ENCODE assay signal across 9 cellular contexts in genomic region chr18:3466051-3466450, GRCh38. TPM values are rescaled to one million over a fixed set of nuclear protein-coding genes. Genes with fewer than 3 reads are reported as not detected.
DNase-seq lines count a peak whose midpoint lies in the region; ATAC-seq, FAIRE-seq and TF ChIP-seq lines count a peak whose summit lies in the region.
"Had no signal": no experiment of that assay in that cellular context is flagged by ENCODE, and none has a peak within 500 bp of the region (broad histone marks: within the 10 kb centered on the region; RNA-seq: fewer than 3 reads in every experiment).

No MANE protein-coding gene starts in this region.

- peak; percentile 17; the same call in 1 of the 3 replicates for ATAC-seq in K562
- ATAC-seq in lower lobe of right lung: peak; percentile 34 to 51
- ATAC-seq in HG02763 (IDR thresholded peaks at IDR 0.05; ENCODE audit: unreplicated experiment): no peak

- H3K4me2 ChIP-seq in K562 (ENCODE audit: insufficient read depth, low read length): no peak overlapping the region

- H3K27ac ChIP-seq in K562 (ENCODE audit: extremely low read depth, low read depth, low read length): no peak overlapping the region
- H3K27ac ChIP-seq in lower lobe of right lung: no peak overlapping the region

- peak; percentile 45 for DNase-seq in Caki2 (ENCODE audit: low read depth)
- DNase-seq in M059J (ENCODE audit: low read depth): peak; percentile 78
- DNase-seq in K562 (ENCODE audit: extremely low read depth in 1 of 4, low spot score in 3 of 4): peak in 1 of 4 experiments; percentile 45
- DNase-seq in lower lobe of right lung: no peak
- DNase-seq in stimulated activated naive CD4-positive, alpha-beta T cell (lab: John Stamatoyannopoulos, UW): no peak
- no peak for DNase-seq in GM13977 (ENCODE audit: low spot score)
- no peak for DNase-seq in hypothalamus (lab: John Stamatoyannopoulos, UW)
- DNase-seq: hippocampal formation had no signal

- TF ChIP-seq CTCF in K562 (IDR thresholded peaks at IDR 0.05 in 2 of 3, conservative IDR thresholded peaks at IDR 0.05 in 1 of 3; ENCODE audit: insufficient read depth in 2 of 3, low read depth in 1 of 3, low read length in 3 of 3) (no peak), lower lobe of right lung (IDR thresholded peaks at IDR 0.05) (no peak), GM13977 (IDR thresholded peaks at IDR 0.05; ENCODE audit: extremely low read depth, insufficient read depth, missing control alignments) (no peak)

- no TSS peak for BruUV-seq in K562 (replicated peaks; lab: Mats Ljungman, UMichigan)

- no peak overlapping the region for H3K4me3 ChIP-seq in K562
- H3K4me3 ChIP-seq in lower lobe of right lung: no peak overlapping the region

- H3K27me3 ChIP-seq in K562 (ENCODE audit: control insufficient read depth in 2 of 2, insufficient read depth in 2 of 2, low read length in 2 of 2) (no peaks in the 10 kb centered on the region), lower lobe of right lung (ENCODE audit: low read depth) (no peaks in the 10 kb centered on the region)

- H3K36me3 ChIP-seq in K562 (ENCODE audit: control insufficient read depth, insufficient read depth, low read length) (no peaks in the 10 kb centered on the region; the same call in 2 of the 3 replicates), lower lobe of right lung (no peaks in the 10 kb centered on the region)

- no peak overlapping the region for H3K9ac ChIP-seq in K562 (ENCODE audit: insufficient read depth in 1 of 2, low read depth in 2 of 2, low read length in 2 of 2)

- peak; percentile 19 for FAIRE-seq in K562 (lab: Jason Lieb, UNC)

- TF ChIP-seq POLR2A in K562 (conservative IDR thresholded peaks at IDR 0.05): no peak

- POLR2A ChIA-PET in K562 (lab: Yijun Ruan, JAX): interaction anchor here (0.6 to 3.5 kb wide), 5 partner anchors 9 to 1833 kb away, joined by 3 to 24 read pairs (median 3); no protein-coding TSS in a partner anchor

- in situ Hi-C loops in Caki2 (cut with HindIII; ENCODE audit: low pct_unique_long_range_greater_than_20kb, low sequenced_read_pairs): no loop called here
- in situ Hi-C loops in K562 (cut with MboI): no loop called here
- in situ Hi-C loops in GM13977 (cut with MboI; ENCODE audit: low pct_unique_long_range_greater_than_20kb, low sequenced_read_pairs, unreplicated experiment): loop anchor here (25.0 kb wide), 1 partner anchor 121 kb away; no protein-coding TSS in a partner anchor

- no peaks in the 10 kb centered on the region for H4K20me1 ChIP-seq in K562 (replicated peaks; ENCODE audit: control insufficient read depth, insufficient read depth, low read length)

- CTCF ChIA-PET in K562 (lab: Yijun Ruan, JAX; ENCODE audit: low intra/inter-chr PET ratio): no interaction called here

- no peak for TF ChIP-seq RAD21 in K562 (CRISPR knock-in tag; conservative IDR thresholded peaks at IDR 0.05 in 1 of 2, IDR thresholded peaks at IDR 0.05 in 1 of 2)

- H3K9me3 ChIP-seq in K562 (replicated peaks; ENCODE audit: control insufficient read depth, insufficient read depth, low read depth, low read length) (no peaks in the 10 kb centered on the region), lower lobe of right lung (peaks cover 4% of the 10 kb centered on the region)

- 0 out of 2 replicates have a peak overlapping the region, but pooled peaks have one; percentile 18 for H2AFZ ChIP-seq in K562 (ENCODE audit: low read depth, low read length)

- 56% methylated on average over 5 of the region's 5 CpGs for WGBS in K562 (ENCODE audit: insufficient coverage, low coverage, missing lambda C conversion rate)

- no peaks in the 10 kb centered on the region for H3K9me1 ChIP-seq in K562 (ENCODE audit: control insufficient read depth, insufficient read depth, low read length)

- H3K4me1 ChIP-seq in K562 (replicated peaks in 1 of 2; ENCODE audit: control insufficient read depth in 2 of 2, insufficient read depth in 2 of 2, low read length in 2 of 2) (peaks cover 8 to 19% of the 10 kb centered on the region in 2 experiments; a peak in 4 of 5 replicates), lower lobe of right lung (peaks cover 8% of the 10 kb centered on the region)

- no peaks in the 10 kb centered on the region for H3K79me2 ChIP-seq in K562 (ENCODE audit: control insufficient read depth, insufficient read depth, low read length)

- TF ChIP-seq EP300 in K562 (IDR thresholded peaks at IDR 0.05; ENCODE audit: low read length): no peak

- intact Hi-C loops in K562 (cut with micrococcal nuclease) (no loop called here), lower lobe of right lung (cut with DNase I) (no loop called here)

TF ChIP-seq in K562, 482 proteins besides CTCF, POLR2A, EP300 and RAD21 (continues in another document):
- TF ChIP-seq PRDM10 (IDR thresholded peaks at IDR 0.05; ENCODE audit: partially characterized antibody) (peak; percentile 49), ZBTB26 (CRISPR knock-in tag; IDR thresholded peaks at IDR 0.05) (no peak), RBBP5 (IDR thresholded peaks at IDR 0.05; ENCODE audit: borderline replicate concordance, insufficient read depth, low read length, poor library complexity, severe bottlenecking) (peak; percentile 43), TOE1 (IDR thresholded peaks at IDR 0.05; ENCODE audit: borderline replicate concordance) (0 out of 2 replicates have a peak, but pooled peaks have one; percentile 20), TOE1 (CRISPR knock-in tag; IDR thresholded peaks at IDR 0.05; ENCODE audit: borderline replicate concordance, low read depth) (no peak), LEF1 (IDR thresholded peaks at IDR 0.05) (peak; percentile 45; the same call in 1 of the 2 replicates)

RNA-seq across cellular contexts. Expression of gene TGIF1, which starts 16.1 kb away (rescaled TPM):
- 395 and 500 TPM in 2 replicates for total RNA-seq in Caki2 (2014; rRNA removed; shearing (Covaris generic); ENCODE audit: low replicate concordance)
- total RNA-seq in M059J (2014; rRNA removed; shearing (Covaris generic)): 113 and 126 TPM in 2 replicates
- 63.6 and 121 TPM in 2 replicates for total RNA-seq in K562 (2011; cell fraction: chromatin; rRNA removed; ENCODE audit: low replicate concordance)
- total RNA-seq in K562 (2011; cell fraction: nucleolus; rRNA removed): 64.2 and 69.3 TPM in 2 replicates
- total RNA-seq in K562 (2011; cell fraction: nucleoplasm; rRNA removed): 73.3 and 83.1 TPM in 2 replicates
- total RNA-seq in K562 (2014; rRNA removed) (40.1 and 65.8 TPM in 2 replicates), K562 (2014; rRNA removed; fragmentation: Illumina TruSeq; extraction: Trizol) (49.2 and 54.5 TPM in 2 replicates), K562 (2015; rRNA removed; fragmentation: Illumina TruSeq; extraction: Trizol) (43.5 and 47.9 TPM in 2 replicates), K562 (2021) (44.6 and 49.3 TPM in 2 replicates), lower lobe of right lung (45.8 TPM)
- polyA plus RNA-seq in K562 (2011; rRNA removed) (55.5 and 56.3 TPM in 2 replicates), K562 (2014; fragmentation: Illumina TruSeq; extraction: Trizol) (60.9 and 77.7 TPM in 2 replicates), K562 (2014; fragmentation: Nextera tagmentation; extraction: Ambion mirVana) (10 to 100 TPM; 16.1 to 18.0 TPM), K562 (2014; rRNA removed) (40.6 and 43.7 TPM in 2 replicates)
- polyA plus RNA-seq in K562 (2011; cell fraction: cytosol; rRNA removed): 68.0 and 84.8 TPM in 2 replicates
- 110 and 144 TPM in 2 replicates for polyA plus RNA-seq in K562 (2011; cell fraction: nucleus; rRNA removed)
- polyA plus RNA-seq in K562 (2012): 43.2 and 67.0 TPM in 2 replicates
- 62.8 and 65.0 TPM in 2 replicates for polyA minus RNA-seq in K562 (2011; rRNA and poly(A)+ RNA removed)
- polyA minus RNA-seq in K562 (2011; cell fraction: cytosol; rRNA and poly(A)+ RNA removed): 20.3 and 31.7 TPM in 2 replicates
- 54.0 and 105 TPM in 2 replicates for polyA minus RNA-seq in K562 (2011; cell fraction: nucleus; rRNA and poly(A)+ RNA removed)

Comparison
In these comparisons a context has a peak if more than half of its experiments do, and no peak if none do; other contexts are left out.
1. DNase-seq: peak in Caki2 (single experiment) and M059J (single experiment); none in lower lobe of right lung (single experiment), stimulated activated naive CD4-positive, alpha-beta T cell (0 of 6), GM13977 (single experiment) and hypothalamus (0 of 51).